31 cellular contexts compared by ENCODE assay signal in the genomic region with DNA sequence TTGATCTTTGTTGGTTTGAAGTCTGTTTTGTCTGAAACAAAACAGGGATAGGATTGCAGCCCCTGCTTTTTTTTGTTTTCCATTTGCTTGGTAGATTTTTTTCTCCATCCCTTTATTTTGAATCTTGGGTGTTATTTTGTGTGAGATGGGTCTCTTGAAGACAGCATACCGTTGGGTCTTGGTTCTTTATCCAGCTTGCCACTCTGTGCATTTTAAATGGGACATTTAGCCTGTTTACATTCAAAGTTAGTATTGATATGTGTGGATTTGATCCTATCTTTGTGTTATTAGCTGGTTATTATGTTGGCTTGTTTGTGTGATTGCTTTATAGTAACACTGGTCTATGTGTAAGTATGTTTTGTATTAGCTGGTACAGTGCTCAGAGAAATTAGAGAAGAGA. TPM values are rescaled to one million over a fixed set of nuclear protein-coding genes. Genes with fewer than 3 reads are reported as not detected.
"Had no signal": no experiment of that assay in that cellular context is flagged by ENCODE, and none has a peak within 500 bp of the region (broad histone marks: within the 10 kb centered on the region; RNA-seq: fewer than 3 reads in every experiment).

No MANE protein-coding gene starts in this region.

- DNase-seq: activated B cell treated with CpG ODN at 0.5 μM for 24 hours; activated CD4-positive, alpha-beta memory T cell treated with anti-CD3 and anti-CD28 coated beads, Interleukin-2, amount 10 ng/mL, durations not matched to agents 7 days and 5 days; activated CD4-positive, alpha-beta T cell treated with anti-CD3 and anti-CD28 coated beads for 4 hours; activated CD4-positive, alpha-beta T cell treated with anti-CD3 and anti-CD28 coated beads, Interleukin-2, amount 10 ng/mL, durations not matched to agents 24 days and 14 days; activated CD4-positive, alpha-beta T cell treated with anti-CD3 and anti-CD28 coated beads, Interleukin-2, amount 50 U/mL, for 48 hours; activated CD4-positive, CD25-positive, alpha-beta regulatory T cell treated with anti-CD3 and anti-CD28 coated beads, Interleukin-2, amount 50 U/mL, for 72 hours; activated CD8-positive, alpha-beta memory T cell treated with anti-CD3 and anti-CD28 coated beads for 24 hours; activated CD8-positive, alpha-beta memory T cell treated with anti-CD3 and anti-CD28 coated beads, Interleukin-2, amount 10 ng/mL, durations not matched to agents 7 days and 5 days; activated CD8-positive, alpha-beta memory T cell treated with anti-CD3 and anti-CD28 coated beads, Interleukin-2, amount 50 U/mL, for 48 hours; activated CD8-positive, alpha-beta T cell treated with anti-CD3 and anti-CD28 coated beads, Interleukin-2, amount 10 ng/mL, durations not matched to agents 7 days and 5 days; activated effector memory CD4-positive, alpha-beta T cell treated with Interleukin-2 at 50 U/mL for 16 hours; activated gamma-delta T cell; activated naive CD4-positive, alpha-beta T cell treated with anti-CD3 and anti-CD28 coated beads, Interleukin-2, amount 10 ng/mL, durations not matched to agents 7 days and 5 days; activated naive CD4-positive, alpha-beta T cell treated with Interleukin-2 at 50 U/mL for 16 hours; activated naive CD8-positive, alpha-beta T cell treated with anti-CD3 and anti-CD28 coated beads, Interleukin-2, amount 10 ng/mL, durations not matched to agents 7 days and 5 days; activated naive CD8-positive, alpha-beta T cell treated with anti-CD3 and anti-CD28 coated beads, Interleukin-2, amount 50 U/mL, for 24 hours; activated T-cell treated with anti-CD3 and anti-CD28 coated beads, Interleukin-2, amount 50 U/mL, for 24 hours; activated T-cell treated with anti-CD3 and anti-CD28 coated beads, Interleukin-2, amount 50 U/mL, for 48 hours; adrenal gland; amygdala; anterior cingulate cortex; caudate nucleus; cerebellar nuclear complex; T-helper 1 cell; T-helper 2 cell; T-helper 9 cell had no signal

- FAIRE-seq: bronchial epithelial cell, TTC549 had no signal

- H3K27ac ChIP-seq: adrenal gland, ascending aorta, cardiac muscle cell, VCaP had no signal

- H3K9me3 ChIP-seq: adrenal gland, ascending aorta had no signal

- H3K36me3 ChIP-seq: adrenal gland, ascending aorta, cardiac muscle cell had no signal

- H3K27me3 ChIP-seq: adrenal gland, ascending aorta, cardiac muscle cell had no signal

- ATAC-seq: activated CD8-positive, alpha-beta memory T cell treated with anti-CD3 and anti-CD28 coated beads, Interleukin-2, amount 10 ng/mL, durations not matched to agents 7 days and 5 days; activated CD8-positive, alpha-beta T cell treated with anti-CD3 and anti-CD28 coated beads, Interleukin-2, amount 10 ng/mL, durations not matched to agents 7 days and 5 days; activated naive CD8-positive, alpha-beta T cell treated with anti-CD3 and anti-CD28 coated beads, Interleukin-2, amount 50 U/mL, for 24 hours had no signal

- H3K4me3 ChIP-seq: adrenal gland, ascending aorta, cardiac muscle cell had no signal

RNA-seq across cellular contexts. Expression of a gene that starts 40.9 kb away (rescaled TPM):
- total RNA-seq: activated B cell treated with CpG ODN at 0.5 μM for 24 hours; activated CD4-positive, alpha-beta T cell treated with anti-CD3 and anti-CD28 coated beads, Interleukin-2, amount 10 ng/mL, durations not matched to agents 24 days and 14 days had no signal
- polyA plus RNA-seq: cardiac muscle cell had no signal
